ENCODE assay signal across 11 cellular contexts in the genomic region with DNA sequence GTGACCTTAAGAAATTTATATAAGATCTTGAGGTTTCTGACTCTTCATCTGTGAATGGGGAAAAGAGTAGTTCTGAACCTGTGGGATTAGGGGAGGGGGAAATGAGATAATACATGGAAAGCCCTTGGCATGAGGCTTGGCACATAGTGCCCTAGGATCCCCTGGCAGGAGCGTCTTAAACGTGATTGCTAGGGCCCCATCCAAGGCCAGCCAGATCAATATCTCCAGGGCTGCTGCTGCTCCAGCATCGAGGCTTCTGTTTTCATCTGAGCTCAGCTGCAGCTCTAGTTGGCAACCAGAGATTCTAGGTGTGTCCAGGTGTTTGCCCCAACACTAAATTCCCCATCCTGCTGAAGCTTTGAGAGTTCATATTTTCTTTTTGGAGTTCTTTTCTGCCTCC.
DNase-seq lines count a peak whose midpoint lies in the region; TF ChIP-seq lines count a peak whose summit lies in the region.
"Had no signal": no experiment of that assay in that cellular context is flagged by ENCODE, and none has a peak within 500 bp of the region (broad histone marks: within the 10 kb centered on the region; RNA-seq: fewer than 3 reads in every experiment).

No MANE protein-coding gene starts in this region.

- H3K9me3 ChIP-seq in AG04450 (ENCODE audit: control insufficient read depth, insufficient read depth, low read length) (peaks cover 10% of the 10 kb centered on the region), MG63 (peaks cover 3% of the 10 kb centered on the region; the same call in 1 of the 2 replicates), duodenal mucosa (ENCODE audit: control insufficient read depth in 1 of 2, low read length in 2 of 2) (no peaks in the 10 kb centered on the region)
- H3K9me3 ChIP-seq: mucosa of descending colon had no signal

- H3K9ac ChIP-seq in duodenal mucosa (ENCODE audit: low read depth in 1 of 2, low read length in 2 of 2) (no peak overlapping the region), rectal smooth muscle tissue (ENCODE audit: low read length) (no peak overlapping the region)

- H3K4me3 ChIP-seq in AG04450 (ENCODE audit: low read depth, low read length) (no peak overlapping the region), MG63 (no peak overlapping the region), duodenal mucosa (ENCODE audit: low read depth in 1 of 2, low read length in 2 of 2) (no peak overlapping the region), rectal smooth muscle tissue (ENCODE audit: low read length) (no peak overlapping the region)
- H3K4me3 ChIP-seq: mucosa of descending colon had no signal

- H3K27me3 ChIP-seq in AG04450 (ENCODE audit: control insufficient read depth, insufficient read depth, low read length), result no peaks in the 10 kb centered on the region
- no peaks in the 10 kb centered on the region for H3K27me3 ChIP-seq in MG63
- no peaks in the 10 kb centered on the region for H3K27me3 ChIP-seq in duodenal mucosa (ENCODE audit: control insufficient read depth in 1 of 2, insufficient read depth in 2 of 2, low read length in 2 of 2)
- no peaks in the 10 kb centered on the region for H3K27me3 ChIP-seq in rectal smooth muscle tissue (ENCODE audit: control insufficient read depth, insufficient read depth, low read length)

- DNase-seq in AG04450 (ENCODE audit: low read depth, low spot score) (no peak), MG63 (peak; percentile 55), GM10248 (ENCODE audit: extremely low spot score) (no peak), kidney glomerular epithelial cell (lab: John Stamatoyannopoulos, UW) (no peak), epidermal melanocyte (ENCODE audit: insufficient read length, low spot score) (no peak), activated gamma-delta T cell (lab: John Stamatoyannopoulos, UW) (no peak)
- DNase-seq: Karpas-422, NCI-H2029 treated with DMSO at 0.1 percent for 48 hours had no signal

- no peak for TF ChIP-seq CTCF in AG04450 (IDR thresholded peaks at IDR 0.05; ENCODE audit: low read depth, low read length)
- TF ChIP-seq CTCF in GM10248 (IDR thresholded peaks at IDR 0.05; ENCODE audit: control extremely low read depth, extremely low read depth, low read depth, missing control alignments), result no peak

- H3K36me3 ChIP-seq in MG63, result no peaks in the 10 kb centered on the region; the same call in 1 of the 2 replicates
- no peaks in the 10 kb centered on the region for H3K36me3 ChIP-seq in duodenal mucosa (ENCODE audit: control insufficient read depth in 1 of 2, insufficient read depth in 2 of 2, low read length in 2 of 2)
- H3K36me3 ChIP-seq in rectal smooth muscle tissue (ENCODE audit: control insufficient read depth, insufficient read depth, low read length), result no peaks in the 10 kb centered on the region

- peaks cover 16 to 35% of the 10 kb centered on the region in 2 donors for H3K4me1 ChIP-seq in duodenal mucosa (ENCODE audit: control insufficient read depth in 1 of 2, insufficient read depth in 2 of 2, low read length in 2 of 2)
- peaks cover 24% of the 10 kb centered on the region for H3K4me1 ChIP-seq in rectal smooth muscle tissue (ENCODE audit: control insufficient read depth, insufficient read depth, low read length)

- peak overlapping the region; percentile 100 for H3K27ac ChIP-seq in AG04450 (ENCODE audit: low read depth, low read length)
- peak overlapping the region; percentile 20 for H3K27ac ChIP-seq in duodenal mucosa (ENCODE audit: low read depth, low read length)
- H3K27ac ChIP-seq in rectal smooth muscle tissue (ENCODE audit: low read depth, low read length), result peak overlapping the region; percentile 90

- CTCF ChIA-PET in AG04450 (lab: Charles Lee), result interaction anchor here (0.6 to 2.2 kb wide), 4 partner anchors 12 to 178 kb away, joined by 3 to 8 read pairs (median 4); no protein-coding TSS in a partner anchor
- CTCF ChIA-PET in GM10248 (lab: Yijun Ruan, JAX), result interaction anchor here (1.2 to 2.0 kb wide), 4 partner anchors 9 to 410 kb away, joined by 3 to 9 read pairs (median 6); partner anchors contain the start of gene SLC9A4

- POLR2A ChIA-PET in AG04450 (lab: Yijun Ruan, JAX) (interaction anchor here (1.0 to 3.8 kb wide), 5 partner anchors 13 to 80 kb away, joined by 3 to 39 read pairs (median 5); partner anchors contain the start of gene IL1R1), GM10248 (lab: Yijun Ruan, JAX) (no interaction called here)

Comparison
In these comparisons a context has a peak if more than half of its experiments do, and no peak if none do; other contexts are left out.
1. H3K27ac ChIP-seq: peak in every context shown above with its lines; median percentile 100 in AG04450; 90 in rectal smooth muscle tissue; 20 in duodenal mucosa.